8 cellular contexts compared by ENCODE assay signal in genomic region chr1:61851849-61852692, GRCh38.
DNase-seq lines count a peak whose midpoint lies in the region; ATAC-seq and TF ChIP-seq lines count a peak whose summit lies in the region.

No MANE protein-coding gene starts in this region.

- H3K27ac ChIP-seq in RWPE1, result no peak overlapping the region

- in situ Hi-C loops in GM13976 (cut with MboI; ENCODE audit: low sequenced_read_pairs, unreplicated experiment), result loop anchor here (25.0 kb wide), 2 partner anchors 265 to 815 kb away; no protein-coding TSS in a partner anchor

- H3K27me3 Mint-ChIP-seq in endothelial cell (ENCODE audit: unreplicated experiment), result no peaks in the 10 kb centered on the region

- H3K4me1 Mint-ChIP-seq in endothelial cell (ENCODE audit: unreplicated experiment), result no peaks in the 10 kb centered on the region

- DNase-seq in AG10803 (ENCODE audit: low read depth) (peak; percentile 77), GM13976 (ENCODE audit: low spot score) (peak; percentile 19), M059J (ENCODE audit: low read depth) (peak; percentile 72), RWPE1 (ENCODE audit: low spot score) (peak; percentile 35), endothelial cell (ENCODE audit: low spot score) (peak; percentile 19), middle frontal gyrus (ENCODE audit: extremely low spot score, low spot score) (peak; percentile 58), NCI-H187 treated with DMSO at 0.1 percent for 48 hours (lab: John Stamatoyannopoulos, UW) (no peak)

- H3K9me3 Mint-ChIP-seq in endothelial cell (ENCODE audit: unreplicated experiment), result no peaks in the 10 kb centered on the region

- H3K27ac Mint-ChIP-seq in endothelial cell (ENCODE audit: unreplicated experiment), result no peak overlapping the region

- POLR2A ChIA-PET in RWPE1 (lab: Yijun Ruan, JAX; ENCODE audit: low non-redundant PET), result no interaction called here

- no peaks in the 10 kb centered on the region for H3K36me3 Mint-ChIP-seq in endothelial cell (ENCODE audit: low read depth, unreplicated experiment)

- ATAC-seq in HG02970 (IDR thresholded peaks at IDR 0.05; ENCODE audit: low FRiP score, unreplicated experiment), result no peak

- peak; percentile 83 for TF ChIP-seq CTCF in AG10803 (conservative IDR thresholded peaks at IDR 0.05; ENCODE audit: low read length)
- TF ChIP-seq CTCF in GM13976 (IDR thresholded peaks at IDR 0.05; ENCODE audit: borderline replicate concordance, control extremely low read depth, extremely low read depth, insufficient read depth, missing control alignments), result peak; percentile 58
- peak; percentile 76 for TF ChIP-seq CTCF in RWPE1 (conservative IDR thresholded peaks at IDR 0.05; ENCODE audit: low read depth)
- TF ChIP-seq CTCF in endothelial cell (IDR thresholded peaks at IDR 0.05; ENCODE audit: unreplicated experiment), result peak; percentile 47

- H3K4me3 ChIP-seq in AG10803 (ENCODE audit: low read length), result no peak overlapping the region

- H3K4me3 Mint-ChIP-seq in endothelial cell (ENCODE audit: unreplicated experiment), result no peak overlapping the region

- CTCF ChIA-PET in RWPE1 (lab: Yijun Ruan, JAX), result interaction anchor here (0.6 to 1.2 kb wide), 5 partner anchors 9 to 802 kb away, joined by 3 to 4 read pairs (median 3); no protein-coding TSS in a partner anchor
